ENCODE assay signal across 1 cellular context in genomic region chr2:85542777-85543176, GRCh38.
TF ChIP-seq lines count a peak whose summit lies in the region.

No MANE protein-coding gene starts in this region.

TF ChIP-seq in K562, 482 proteins besides CTCF, POLR2A, EP300 and RAD21 (continued from another document):
- TF ChIP-seq, protein P1, sequence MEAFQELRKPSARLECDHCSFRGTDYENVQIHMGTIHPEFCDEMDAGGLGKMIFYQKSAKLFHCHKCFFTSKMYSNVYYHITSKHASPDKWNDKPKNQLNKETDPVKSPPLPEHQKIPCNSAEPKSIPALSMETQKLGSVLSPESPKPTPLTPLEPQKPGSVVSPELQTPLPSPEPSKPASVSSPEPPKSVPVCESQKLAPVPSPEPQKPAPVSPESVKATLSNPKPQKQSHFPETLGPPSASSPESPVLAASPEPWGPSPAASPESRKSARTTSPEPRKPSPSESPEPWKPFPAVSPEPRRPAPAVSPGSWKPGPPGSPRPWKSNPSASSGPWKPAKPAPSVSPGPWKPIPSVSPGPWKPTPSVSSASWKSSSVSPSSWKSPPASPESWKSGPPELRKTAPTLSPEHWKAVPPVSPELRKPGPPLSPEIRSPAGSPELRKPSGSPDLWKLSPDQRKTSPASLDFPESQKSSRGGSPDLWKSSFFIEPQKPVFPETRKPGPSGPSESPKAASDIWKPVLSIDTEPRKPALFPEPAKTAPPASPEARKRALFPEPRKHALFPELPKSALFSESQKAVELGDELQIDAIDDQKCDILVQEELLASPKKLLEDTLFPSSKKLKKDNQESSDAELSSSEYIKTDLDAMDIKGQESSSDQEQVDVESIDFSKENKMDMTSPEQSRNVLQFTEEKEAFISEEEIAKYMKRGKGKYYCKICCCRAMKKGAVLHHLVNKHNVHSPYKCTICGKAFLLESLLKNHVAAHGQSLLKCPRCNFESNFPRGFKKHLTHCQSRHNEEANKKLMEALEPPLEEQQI (IDR thresholded peaks at IDR 0.05), result 0 out of 2 replicates have a peak, but pooled peaks have one; percentile 45
- no peak for TF ChIP-seq HOMEZ (CRISPR knock-in tag; IDR thresholded peaks at IDR 0.05)
- TF ChIP-seq, protein P2, sequence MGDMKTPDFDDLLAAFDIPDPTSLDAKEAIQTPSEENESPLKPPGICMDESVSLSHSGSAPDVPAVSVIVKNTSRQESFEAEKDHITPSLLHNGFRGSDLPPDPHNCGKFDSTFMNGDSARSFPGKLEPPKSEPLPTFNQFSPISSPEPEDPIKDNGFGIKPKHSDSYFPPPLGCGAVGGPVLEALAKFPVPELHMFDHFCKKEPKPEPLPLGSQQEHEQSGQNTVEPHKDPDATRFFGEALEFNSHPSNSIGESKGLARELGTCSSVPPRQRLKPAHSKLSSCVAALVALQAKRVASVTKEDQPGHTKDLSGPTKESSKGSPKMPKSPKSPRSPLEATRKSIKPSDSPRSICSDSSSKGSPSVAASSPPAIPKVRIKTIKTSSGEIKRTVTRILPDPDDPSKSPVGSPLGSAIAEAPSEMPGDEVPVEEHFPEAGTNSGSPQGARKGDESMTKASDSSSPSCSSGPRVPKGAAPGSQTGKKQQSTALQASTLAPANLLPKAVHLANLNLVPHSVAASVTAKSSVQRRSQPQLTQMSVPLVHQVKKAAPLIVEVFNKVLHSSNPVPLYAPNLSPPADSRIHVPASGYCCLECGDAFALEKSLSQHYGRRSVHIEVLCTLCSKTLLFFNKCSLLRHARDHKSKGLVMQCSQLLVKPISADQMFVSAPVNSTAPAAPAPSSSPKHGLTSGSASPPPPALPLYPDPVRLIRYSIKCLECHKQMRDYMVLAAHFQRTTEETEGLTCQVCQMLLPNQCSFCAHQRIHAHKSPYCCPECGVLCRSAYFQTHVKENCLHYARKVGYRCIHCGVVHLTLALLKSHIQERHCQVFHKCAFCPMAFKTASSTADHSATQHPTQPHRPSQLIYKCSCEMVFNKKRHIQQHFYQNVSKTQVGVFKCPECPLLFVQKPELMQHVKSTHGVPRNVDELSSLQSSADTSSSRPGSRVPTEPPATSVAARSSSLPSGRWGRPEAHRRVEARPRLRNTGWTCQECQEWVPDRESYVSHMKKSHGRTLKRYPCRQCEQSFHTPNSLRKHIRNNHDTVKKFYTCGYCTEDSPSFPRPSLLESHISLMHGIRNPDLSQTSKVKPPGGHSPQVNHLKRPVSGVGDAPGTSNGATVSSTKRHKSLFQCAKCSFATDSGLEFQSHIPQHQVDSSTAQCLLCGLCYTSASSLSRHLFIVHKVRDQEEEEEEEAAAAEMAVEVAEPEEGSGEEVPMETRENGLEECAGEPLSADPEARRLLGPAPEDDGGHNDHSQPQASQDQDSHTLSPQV (IDR thresholded peaks at IDR 0.05), result no peak
- TF ChIP-seq KDM1A (IDR thresholded peaks at IDR 0.05), result 0 out of 4 replicates have a peak, but pooled peaks of 1 of the 2 experiments have one; percentile 19
